ENCODE assay signal across 19 cellular contexts in the genomic region with DNA sequence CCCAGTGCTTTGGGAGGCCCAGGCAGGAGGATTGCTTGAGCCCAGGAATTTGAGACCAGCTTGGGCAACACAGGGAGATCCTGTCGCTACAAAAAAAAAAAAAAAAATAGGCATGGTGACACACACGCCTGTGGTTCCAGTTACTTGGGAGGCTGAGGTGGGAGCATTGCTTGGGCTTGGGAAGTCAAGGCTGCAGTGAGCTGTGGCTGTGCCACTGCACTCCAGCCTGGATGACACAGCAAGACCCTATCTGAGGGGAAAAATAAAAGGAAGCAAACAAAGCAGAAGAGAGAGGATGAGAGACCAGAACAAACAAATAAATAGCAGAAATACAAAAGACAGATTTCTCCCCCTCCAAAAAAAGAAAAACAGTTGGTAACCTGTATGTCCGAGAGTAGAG. TPM values are rescaled to one million over a fixed set of nuclear protein-coding genes. Genes with fewer than 3 reads are reported as not detected.
A peak's percentile ranks its signal among the peaks of the same experiment; 100 is the strongest.
DNase-seq lines count a peak whose midpoint lies in the region; ATAC-seq and TF ChIP-seq lines count a peak whose summit lies in the region.
"Had no signal": no experiment of that assay in that cellular context is flagged by ENCODE, and none has a peak within 500 bp of the region (broad histone marks: within the 10 kb centered on the region; RNA-seq: fewer than 3 reads in every experiment).

No MANE protein-coding gene starts in this region.

- POLR2A ChIA-PET in SK-N-SH (lab: Yijun Ruan, JAX), result no interaction called here

- H3K9me3 ChIP-seq in SK-N-SH, result peaks cover 2% of the 10 kb centered on the region
- H3K9me3 ChIP-seq in neural progenitor cell (ENCODE audit: low read depth), result no peaks in the 10 kb centered on the region
- no peaks in the 10 kb centered on the region for H3K9me3 ChIP-seq in aorta (ENCODE audit: control insufficient read depth, low read length)

- TF ChIP-seq EP300 in SK-N-SH (IDR thresholded peaks at IDR 0.05; ENCODE audit: borderline replicate concordance in 1 of 2, low read depth in 1 of 2, low read length in 1 of 2), result no peak

- intact Hi-C loops in dendritic cell treated with granulocyte-macrophage colony-stimulating factor and Interleukin-4, amounts not matched to agents 40 ng/mL and 50 ng/mL, for 4 days (cut with micrococcal nuclease), result no loop called here
- intact Hi-C loops in aorta (cut with DNase I), result no loop called here

- H3K4me3 Mint-ChIP-seq in GM23338 (no peak overlapping the region), HFFc6 (no peak overlapping the region), nephron progenitor cell (no peak overlapping the region), neural progenitor cell (no peak overlapping the region)
- no peak overlapping the region for H3K4me3 Mint-ChIP-seq in dendritic cell treated with granulocyte-macrophage colony-stimulating factor and Interleukin-4, amounts not matched to agents 40 ng/mL and 50 ng/mL, for 4 days
- H3K4me3 Mint-ChIP-seq: CD4-positive, CD25-positive, alpha-beta regulatory T cell had no signal

- CTCF ChIA-PET in SK-N-SH (lab: Yijun Ruan, JAX), result no interaction called here

- H3K9me2 ChIP-seq in GM23338 (ENCODE audit: insufficient read depth) (no peaks in the 10 kb centered on the region), SK-N-SH (no peaks in the 10 kb centered on the region)

- TF ChIP-seq CTCF in GM23338 (conservative IDR thresholded peaks at IDR 0.05; ENCODE audit: low read depth in 2 of 2), result no peak
- TF ChIP-seq CTCF in HFFc6 (IDR thresholded peaks at IDR 0.05), result no peak
- TF ChIP-seq CTCF in nephron progenitor cell (IDR thresholded peaks at IDR 0.05), result no peak
- no peak for TF ChIP-seq CTCF in SK-N-SH (IDR thresholded peaks at IDR 0.05)
- TF ChIP-seq CTCF in neural progenitor cell (IDR thresholded peaks at IDR 0.05), result no peak

- no peak for TF ChIP-seq RAD21 in SK-N-SH (IDR thresholded peaks at IDR 0.05; ENCODE audit: low read length)

- no peak overlapping the region for H3K4me3 ChIP-seq in GM23338
- no peak overlapping the region for H3K4me3 ChIP-seq in SK-N-SH (ENCODE audit: low read depth in 2 of 2, low read length in 1 of 2)
- H3K4me3 ChIP-seq in neural progenitor cell, result no peak overlapping the region
- no peak overlapping the region for H3K4me3 ChIP-seq in aorta (ENCODE audit: low read length in 2 of 2)
- H3K4me3 ChIP-seq: SJCRH30 had no signal

- H4K20me1 ChIP-seq in GM23338 (replicated peaks; ENCODE audit: insufficient read depth) (peaks cover 24% of the 10 kb centered on the region), SK-N-SH (ENCODE audit: insufficient read depth) (no peaks in the 10 kb centered on the region; the same call in 1 of the 2 replicates), neural progenitor cell (ENCODE audit: low read depth) (peaks cover 62% of the 10 kb centered on the region)

- no peaks in the 10 kb centered on the region for H3K27me3 ChIP-seq in GM23338 (ENCODE audit: insufficient read depth)
- H3K27me3 ChIP-seq in SK-N-SH (ENCODE audit: insufficient read depth), result no peaks in the 10 kb centered on the region
- H3K27me3 ChIP-seq in neural progenitor cell, result no peaks in the 10 kb centered on the region
- no peaks in the 10 kb centered on the region for H3K27me3 ChIP-seq in aorta (ENCODE audit: control insufficient read depth in 1 of 2, insufficient read depth in 2 of 2, low read length in 1 of 2)
- H3K27me3 ChIP-seq: SJCRH30 had no signal

- H3K4me1 ChIP-seq in GM23338 (ENCODE audit: insufficient read depth) (peaks cover 28% of the 10 kb centered on the region), SK-N-SH (ENCODE audit: control insufficient read depth in 1 of 2, insufficient read depth in 2 of 2, low read depth in 1 of 2, low read length in 1 of 2) (peaks cover 0 to 16% of the 10 kb centered on the region in 2 experiments; a peak in 2 of 4 replicates), neural progenitor cell (no peaks in the 10 kb centered on the region), aorta (ENCODE audit: control insufficient read depth in 1 of 2, insufficient read depth in 2 of 2, low read length in 2 of 2) (peaks cover 0 to 3% of the 10 kb centered on the region in 2 donors)
- H3K4me1 ChIP-seq: SJCRH30 had no signal

- peak overlapping the region; percentile 81 for H3K27ac Mint-ChIP-seq in GM23338
- peak overlapping the region; percentile 34; the same call in 1 of the 2 replicates for H3K27ac Mint-ChIP-seq in HFFc6
- peak overlapping the region; percentile 4 for H3K27ac Mint-ChIP-seq in dendritic cell treated with granulocyte-macrophage colony-stimulating factor and Interleukin-4, amounts not matched to agents 40 ng/mL and 50 ng/mL, for 4 days
- H3K27ac Mint-ChIP-seq in nephron progenitor cell, result peak overlapping the region; percentile 89
- no peak overlapping the region for H3K27ac Mint-ChIP-seq in neural progenitor cell

- H3K4me2 ChIP-seq in GM23338 (no peak overlapping the region), SK-N-SH (no peak overlapping the region), neural progenitor cell (no peak overlapping the region)
- H3K4me2 ChIP-seq: KMS-11 had no signal

- DNase-seq in GM23338 (ENCODE audit: low spot score) (no peak), HFFc6 (no peak), nephron progenitor cell (no peak), SK-N-SH (no peak), neural progenitor cell (ENCODE audit: low spot score) (no peak), aorta (no peak)
- DNase-seq: CD4-positive, CD25-positive, alpha-beta regulatory T cell; EL; NCI-H1105 treated with DMSO at 0.1 percent for 48 hours; NCI-H1694; NCI-H2081; NCI-H2171; NCI-H345; NCI-H524; NCI-H82; OCI-M1; SJCRH30 had no signal

- H3K79me2 ChIP-seq in GM23338 (replicated peaks; ENCODE audit: insufficient read depth), result peaks cover 86% of the 10 kb centered on the region
- peaks cover 64% of the 10 kb centered on the region for H3K79me2 ChIP-seq in SK-N-SH (ENCODE audit: insufficient read depth)
- H3K79me2 ChIP-seq in neural progenitor cell (ENCODE audit: low read depth), result peaks cover 84% of the 10 kb centered on the region

- ATAC-seq in GM23338, result no peak; the same call in 2 of the 3 replicates
- no peak for ATAC-seq in aorta (ENCODE audit: low FRiP score)

- H3K27ac ChIP-seq in GM23338 (ENCODE audit: low read depth) (peak overlapping the region; percentile 18; the same call in 1 of the 2 replicates), SK-N-SH (ENCODE audit: low read depth in 2 of 2, low read length in 1 of 2) (no peak overlapping the region), neural progenitor cell (no peak overlapping the region), aorta (ENCODE audit: low read depth in 1 of 2, low read length in 2 of 2) (no peak overlapping the region)
- H3K27ac ChIP-seq: KMS-11, SJCRH30 had no signal

- no peaks in the 10 kb centered on the region for H3F3A ChIP-seq in GM23338 (replicated peaks; ENCODE audit: low read depth)
- H3F3A ChIP-seq in SK-N-SH (replicated peaks; ENCODE audit: insufficient read depth), result peaks cover 4% of the 10 kb centered on the region
- no peaks in the 10 kb centered on the region for H3F3A ChIP-seq in neural progenitor cell (ENCODE audit: low read depth)

- peaks cover 21% of the 10 kb centered on the region for H3K36me3 ChIP-seq in GM23338 (ENCODE audit: insufficient read depth)
- peaks cover 17 to 40% of the 10 kb centered on the region in 2 experiments for H3K36me3 ChIP-seq in SK-N-SH (replicated peaks in 1 of 2; ENCODE audit: control insufficient read depth in 1 of 2, insufficient read depth in 2 of 2, low read length in 1 of 2)
- peaks cover 24% of the 10 kb centered on the region for H3K36me3 ChIP-seq in neural progenitor cell
- peaks cover 0 to 3% of the 10 kb centered on the region in 2 donors for H3K36me3 ChIP-seq in aorta (ENCODE audit: control insufficient read depth in 1 of 2, insufficient read depth in 2 of 2, low read length in 1 of 2)

- 87% methylated on average over 3 of the region's 3 CpGs for WGBS in SK-N-SH (ENCODE audit: low lambda C conversion rate)
- 89 to 92% methylated on average over 3 of the region's 3 CpGs for WGBS in aorta, 2 donors

- peaks cover 41% of the 10 kb centered on the region for H3K4me1 Mint-ChIP-seq in GM23338
- peaks cover 36% of the 10 kb centered on the region for H3K4me1 Mint-ChIP-seq in HFFc6 (ENCODE audit: low read depth)
- H3K4me1 Mint-ChIP-seq in dendritic cell treated with granulocyte-macrophage colony-stimulating factor and Interleukin-4, amounts not matched to agents 40 ng/mL and 50 ng/mL, for 4 days (ENCODE audit: low read depth), result peaks cover 14% of the 10 kb centered on the region
- no peaks in the 10 kb centered on the region for H3K4me1 Mint-ChIP-seq in nephron progenitor cell
- no peaks in the 10 kb centered on the region for H3K4me1 Mint-ChIP-seq in neural progenitor cell

- H2AFZ ChIP-seq in GM23338 (no peak overlapping the region), SK-N-SH (ENCODE audit: low read depth) (no peak overlapping the region), neural progenitor cell (replicated peaks) (no peak overlapping the region)

- peaks cover 3% of the 10 kb centered on the region for H3K27me3 Mint-ChIP-seq in GM23338 (ENCODE audit: insufficient read depth, low read depth, poor library complexity)
- H3K27me3 Mint-ChIP-seq in HFFc6 (ENCODE audit: insufficient read depth), result no peaks in the 10 kb centered on the region
- H3K27me3 Mint-ChIP-seq in dendritic cell treated with granulocyte-macrophage colony-stimulating factor and Interleukin-4, amounts not matched to agents 40 ng/mL and 50 ng/mL, for 4 days, result no peaks in the 10 kb centered on the region
- H3K27me3 Mint-ChIP-seq in nephron progenitor cell (ENCODE audit: low read depth, poor library complexity), result no peaks in the 10 kb centered on the region
- no peaks in the 10 kb centered on the region for H3K27me3 Mint-ChIP-seq in neural progenitor cell (ENCODE audit: insufficient read depth, low read depth)
- H3K27me3 Mint-ChIP-seq: CD4-positive, CD25-positive, alpha-beta regulatory T cell had no signal

- peaks cover 2% of the 10 kb centered on the region; the same call in 1 of the 3 replicates for H3K9me3 Mint-ChIP-seq in GM23338
- peaks cover 6% of the 10 kb centered on the region; the same call in 1 of the 2 replicates for H3K9me3 Mint-ChIP-seq in HFFc6
- peaks cover 6% of the 10 kb centered on the region for H3K9me3 Mint-ChIP-seq in dendritic cell treated with granulocyte-macrophage colony-stimulating factor and Interleukin-4, amounts not matched to agents 40 ng/mL and 50 ng/mL, for 4 days
- H3K9me3 Mint-ChIP-seq in nephron progenitor cell, result peaks cover 8% of the 10 kb centered on the region
- H3K9me3 Mint-ChIP-seq in neural progenitor cell, result peaks cover 11% of the 10 kb centered on the region

- H3K36me3 Mint-ChIP-seq in GM23338 (ENCODE audit: low read depth), result peaks cover 60% of the 10 kb centered on the region
- H3K36me3 Mint-ChIP-seq in HFFc6 (ENCODE audit: low read depth), result peaks cover 24% of the 10 kb centered on the region
- H3K36me3 Mint-ChIP-seq in dendritic cell treated with granulocyte-macrophage colony-stimulating factor and Interleukin-4, amounts not matched to agents 40 ng/mL and 50 ng/mL, for 4 days (ENCODE audit: low read depth), result peaks cover 48% of the 10 kb centered on the region
- peaks cover 73% of the 10 kb centered on the region for H3K36me3 Mint-ChIP-seq in nephron progenitor cell (ENCODE audit: low read depth)
- peaks cover 24% of the 10 kb centered on the region for H3K36me3 Mint-ChIP-seq in neural progenitor cell

- no peak overlapping the region for H3K9ac ChIP-seq in SK-N-SH
- H3K9ac ChIP-seq in neural progenitor cell, result no peak overlapping the region
- H3K9ac ChIP-seq: KMS-11 had no signal

RNA-seq across cellular contexts. Expression of a gene that starts 34.0 kb away (rescaled TPM):
- 77.2 and 82.1 TPM in 2 replicates for total RNA-seq in GM23338 (2014; rRNA removed; shearing (Covaris generic))
- polyA plus RNA-seq in GM23338 (2016; fragmentation: Nextera tagmentation; extraction: Ambion mirVana), result 105 and 133 TPM in 2 replicates
- total RNA-seq in HFFc6 (2021; fragmentation: NEBNext Ultra II Directional; extraction: Animal tissue kit (Norgen Biotek cat#: 25700)), result 10 to 100 TPM; 12.5 to 17.1 (median 14.0) TPM
- 11.9 and 15.3 TPM in 2 replicates for polyA plus RNA-seq in SK-N-SH (2012; rRNA removed)
- 16.1 and 16.2 TPM in 2 replicates for polyA plus RNA-seq in SK-N-SH (2012; cell fraction: cytosol; rRNA removed)
- 6.3 and 12.7 TPM in 2 replicates for polyA plus RNA-seq in SK-N-SH (2012; cell fraction: nucleus; rRNA removed)
- 118 and 149 TPM in 2 replicates for total RNA-seq in neural progenitor cell (ENCODE audit: low replicate concordance)
- 10 to 100 TPM; 18.2 to 32.7 TPM for total RNA-seq in aorta
- polyA plus RNA-seq in aorta, result 1 to 10 TPM; 6.6 to 8.1 TPM
